Comparison of ENCODE assay signal across 1 cellular context in the genomic region with DNA sequence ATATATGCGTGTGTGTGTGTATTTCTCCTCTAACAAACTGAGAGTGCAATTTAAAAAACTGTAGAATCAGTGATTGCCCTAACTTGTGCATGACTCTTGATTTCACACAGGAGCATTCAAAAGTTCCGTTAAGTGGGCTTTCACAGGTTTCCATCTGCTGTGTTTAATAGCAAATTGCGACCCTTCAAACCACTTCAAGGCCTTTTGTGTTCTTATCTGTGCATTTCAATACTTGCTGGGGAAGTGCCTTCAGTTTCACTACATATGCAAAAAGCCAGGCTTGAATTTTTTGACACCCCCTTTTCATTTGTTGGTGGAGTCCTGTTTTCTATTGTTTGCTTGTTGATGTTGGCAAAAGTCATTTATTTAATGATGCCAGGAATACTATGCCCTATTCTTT.
TF ChIP-seq lines count a peak whose summit lies in the region.

No MANE protein-coding gene starts in this region.

TF ChIP-seq in HEK293T, 16 proteins besides CTCF, POLR2A, EP300 and RAD21 (continued from another document):
- TF ChIP-seq ARNT (IDR thresholded peaks at IDR 0.05) = no peak
- TF ChIP-seq BHLHE40 (IDR thresholded peaks at IDR 0.05; ENCODE audit: borderline replicate concordance) = no peak
- TF ChIP-seq HDGF (IDR thresholded peaks at IDR 0.05; ENCODE audit: borderline replicate concordance) = no peak
- no peak for TF ChIP-seq SP1 (IDR thresholded peaks at IDR 0.05)
- TF ChIP-seq FOXA1 (IDR thresholded peaks at IDR 0.05) = no peak
- TF ChIP-seq NFRKB (IDR thresholded peaks at IDR 0.05) = no peak
- no peak for TF ChIP-seq ELF4 (IDR thresholded peaks at IDR 0.05)
- no peak for TF ChIP-seq FOXM1 (IDR thresholded peaks at IDR 0.05; ENCODE audit: borderline replicate concordance)
